ENCODE assay signal across 13 cellular contexts in the genomic region with DNA sequence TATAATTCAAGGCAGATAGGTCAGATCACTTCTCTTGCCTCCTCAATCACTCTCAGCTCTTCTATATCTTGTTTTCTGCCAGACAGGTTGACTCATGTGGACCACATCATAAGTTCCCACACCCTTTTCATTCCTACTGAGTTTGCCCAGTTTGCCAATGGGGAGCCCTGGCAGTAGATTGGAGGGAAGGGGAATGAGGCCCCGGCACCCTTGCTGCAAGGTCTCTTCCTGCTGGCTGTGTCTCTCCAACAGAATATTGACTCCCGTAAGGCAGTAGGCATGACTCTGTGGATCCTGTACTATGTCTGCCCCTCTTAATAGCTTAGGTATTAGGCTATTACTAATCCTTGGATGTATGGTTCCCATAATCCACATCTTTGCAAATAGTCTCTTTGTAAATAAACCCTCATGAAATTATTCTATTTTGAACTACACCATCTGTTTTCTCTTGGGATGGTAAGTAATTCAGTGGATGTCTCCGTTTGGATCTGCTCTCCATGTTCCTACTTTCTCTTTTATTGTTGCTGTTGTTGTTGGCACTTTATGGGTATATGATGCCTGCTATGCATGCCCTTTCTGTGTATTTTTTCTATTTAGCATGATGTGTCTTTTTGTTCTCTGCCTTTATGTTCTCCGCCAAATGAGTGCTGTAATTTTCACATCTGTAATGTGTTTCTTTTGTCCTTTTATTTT.
DNase-seq lines count a peak whose midpoint lies in the region; ATAC-seq, FAIRE-seq and TF ChIP-seq lines count a peak whose summit lies in the region.
"Had no signal": no experiment of that assay in that cellular context is flagged by ENCODE, and none has a peak within 500 bp of the region (broad histone marks: within the 10 kb centered on the region; RNA-seq: fewer than 3 reads in every experiment).

No MANE protein-coding gene starts in this region.

- in situ Hi-C loops in GM13976 (cut with MboI; ENCODE audit: low sequenced_read_pairs, unreplicated experiment): no loop called here

- peak; percentile 63 for TF ChIP-seq POLR2A in H54 (IDR thresholded peaks at IDR 0.05; ENCODE audit: low read depth, low read length)

- H3K27me3 Mint-ChIP-seq in activated T-helper 1 cell treated with anti-CD3 and anti-CD28 coated beads, Interleukin-12 subunit alpha, Interleukin-12 subunit beta, Interleukin-2, Interleukin-4 antibody, amounts not matched to agents 30 ng/mL and 10 ng/mL and 1 ng/mL, durations not matched to agents 14 hours and 24 hours and 36 hours (ENCODE audit: insufficient read depth): no peaks in the 10 kb centered on the region

- no peak overlapping the region for H3K27ac Mint-ChIP-seq in activated T-helper 1 cell treated with anti-CD3 and anti-CD28 coated beads, Interleukin-12 subunit alpha, Interleukin-12 subunit beta, Interleukin-2, Interleukin-4 antibody, amounts not matched to agents 30 ng/mL and 10 ng/mL and 1 ng/mL, durations not matched to agents 14 hours and 24 hours and 36 hours
- H3K27ac Mint-ChIP-seq: activated naive CD4-positive, alpha-beta T cell treated with anti-CD3 and anti-CD28 coated beads, Interleukin-2, amount 50 U/mL, for 72 hours had no signal

- no peaks in the 10 kb centered on the region for H3K36me3 Mint-ChIP-seq in activated T-helper 1 cell treated with anti-CD3 and anti-CD28 coated beads, Interleukin-12 subunit alpha, Interleukin-12 subunit beta, Interleukin-2, Interleukin-4 antibody, amounts not matched to agents 30 ng/mL and 10 ng/mL and 1 ng/mL, durations not matched to agents 14 hours and 24 hours and 36 hours (ENCODE audit: low read depth)
- H3K36me3 Mint-ChIP-seq: activated naive CD4-positive, alpha-beta T cell treated with anti-CD3 and anti-CD28 coated beads, Interleukin-2, amount 50 U/mL, for 72 hours had no signal

- ATAC-seq in GM18909 (IDR thresholded peaks at IDR 0.05; ENCODE audit: poor library complexity, unreplicated experiment): no peak
- ATAC-seq: activated naive CD4-positive, alpha-beta T cell treated with anti-CD3 and anti-CD28 coated beads, Interleukin-2, amount 50 U/mL, for 72 hours had no signal

- no peak overlapping the region for H3K4me3 Mint-ChIP-seq in activated T-helper 1 cell treated with anti-CD3 and anti-CD28 coated beads, Interleukin-12 subunit alpha, Interleukin-12 subunit beta, Interleukin-2, Interleukin-4 antibody, amounts not matched to agents 30 ng/mL and 10 ng/mL and 1 ng/mL, durations not matched to agents 14 hours and 24 hours and 36 hours

- no peak for DNase-seq in H54 (ENCODE audit: insufficient read length, low spot score)
- peak; percentile 95 for DNase-seq in RCC 7860 (ENCODE audit: low spot score)
- no peak for DNase-seq in epithelial cell of proximal tubule (ENCODE audit: low read depth)
- DNase-seq in urothelium cell line (ENCODE audit: low spot score): peak; percentile 23
- DNase-seq in GM13976 (ENCODE audit: low spot score): no peak
- no peak for DNase-seq in activated T-helper 1 cell treated with anti-CD3 and anti-CD28 coated beads, Interleukin-12 subunit alpha, Interleukin-12 subunit beta, Interleukin-2, Interleukin-4 antibody, amounts not matched to agents 30 ng/mL and 10 ng/mL and 1 ng/mL, durations not matched to agents 14 hours and 24 hours and 36 hours (ENCODE audit: low spot score)
- DNase-seq: effector CD4-positive, alpha-beta T cell; NCI-H1930 had no signal

- H3K4me1 Mint-ChIP-seq in activated T-helper 1 cell treated with anti-CD3 and anti-CD28 coated beads, Interleukin-12 subunit alpha, Interleukin-12 subunit beta, Interleukin-2, Interleukin-4 antibody, amounts not matched to agents 30 ng/mL and 10 ng/mL and 1 ng/mL, durations not matched to agents 14 hours and 24 hours and 36 hours (ENCODE audit: low read depth): no peaks in the 10 kb centered on the region

- TF ChIP-seq CTCF in epithelial cell of proximal tubule (conservative IDR thresholded peaks at IDR 0.05; ENCODE audit: low read depth, low read length): no peak
- TF ChIP-seq CTCF in GM13976 (IDR thresholded peaks at IDR 0.05; ENCODE audit: borderline replicate concordance, control extremely low read depth, extremely low read depth, insufficient read depth, missing control alignments): no peak

- H3K9me3 Mint-ChIP-seq in activated T-helper 1 cell treated with anti-CD3 and anti-CD28 coated beads, Interleukin-12 subunit alpha, Interleukin-12 subunit beta, Interleukin-2, Interleukin-4 antibody, amounts not matched to agents 30 ng/mL and 10 ng/mL and 1 ng/mL, durations not matched to agents 14 hours and 24 hours and 36 hours: no peaks in the 10 kb centered on the region

- intact Hi-C loops in activated T-helper 1 cell treated with anti-CD3 and anti-CD28 coated beads, Interleukin-12 subunit alpha, Interleukin-12 subunit beta, Interleukin-2, Interleukin-4 antibody, amounts not matched to agents 30 ng/mL and 10 ng/mL and 1 ng/mL, durations not matched to agents 14 hours and 24 hours and 36 hours (cut with micrococcal nuclease): no loop called here

- peak overlapping the region; percentile 23 for H3K4me3 ChIP-seq in epithelial cell of proximal tubule (ENCODE audit: low read depth, low read length)
- H3K4me3 ChIP-seq: HAP-1, smooth muscle cell had no signal

- FAIRE-seq in H54 (lab: Jason Lieb, UNC) (peak; percentile 96), RCC 7860 (lab: Jason Lieb, UNC) (peak; percentile 96), urothelium cell line (lab: Jason Lieb, UNC) (no peak)
- FAIRE-seq: TTC549 had no signal

Comparison
In these comparisons a context has a peak if more than half of its experiments do, and no peak if none do; other contexts are left out.
1. DNase-seq: peak in RCC 7860 (single experiment) and urothelium cell line (single experiment); none in H54 (single experiment), epithelial cell of proximal tubule (single experiment), GM13976 (single experiment) and activated T-helper 1 cell treated with anti-CD3 and anti-CD28 coated beads, Interleukin-12 subunit alpha, Interleukin-12 subunit beta, Interleukin-2, Interleukin-4 antibody, amounts not matched to agents 30 ng/mL and 10 ng/mL and 1 ng/mL, durations not matched to agents 14 hours and 24 hours and 36 hours (single experiment).